Comparison of ENCODE assay signal across 32 cellular contexts in genomic region chr21:33273044-33273443, GRCh38. TPM values are rescaled to one million over a fixed set of nuclear protein-coding genes. Genes with fewer than 3 reads are reported as not detected.
DNase-seq lines count a peak whose midpoint lies in the region; ATAC-seq, FAIRE-seq and TF ChIP-seq lines count a peak whose summit lies in the region.
"Had no signal": no experiment of that assay in that cellular context is flagged by ENCODE, and none has a peak within 500 bp of the region (broad histone marks: within the 10 kb centered on the region; RNA-seq: fewer than 3 reads in every experiment).

No MANE protein-coding gene starts in this region.

- H3K9me3 Mint-ChIP-seq in astrocyte (ENCODE audit: unreplicated experiment): no peaks in the 10 kb centered on the region
- H3K9me3 Mint-ChIP-seq: CD8-positive, alpha-beta T cell; dendritic cell treated with granulocyte-macrophage colony-stimulating factor and Interleukin-4, amounts not matched to agents 40 ng/mL and 50 ng/mL, for 4 days; endodermal cell had no signal

- peak; percentile 73 for DNase-seq in A172 (ENCODE audit: low spot score)
- peak; percentile 41 for DNase-seq in H4 (ENCODE audit: low spot score)
- DNase-seq in astrocyte (ENCODE audit: low read depth): peak; percentile 59
- DNase-seq in kidney glomerular epithelial cell (lab: John Stamatoyannopoulos, UW): peak; percentile 20
- DNase-seq in Karpas-422: no peak
- no peak for DNase-seq in retina
- DNase-seq: activated CD4-positive, alpha-beta T cell treated with anti-CD3 and anti-CD28 coated beads for 48 hours; activated CD8-positive, alpha-beta memory T cell treated with anti-CD3 and anti-CD28 coated beads for 24 hours; activated effector memory CD4-positive, alpha-beta T cell treated with Interleukin-2 at 50 U/mL for 16 hours; CD8-positive, alpha-beta T cell; endodermal cell; heart right ventricle; Kasumi-1; lower lobe of right lung; midbrain; naive thymus-derived CD4-positive, alpha-beta T cell; NCI-H1436 treated with DMSO at 0.1 percent for 48 hours; occipital lobe; stimulated activated CD4-positive, alpha-beta T cell treated with anti-CD3 and anti-CD28 coated beads, Interleukin-15, amount 100 ng/mL, for 24 hours; stimulated activated CD4-positive, alpha-beta T cell treated with anti-CD3 and anti-CD28 coated beads, Interleukin-4, amount 100 ng/mL, for 4 hours; substantia nigra; T1000; upper lobe of right lung had no signal

- H3K36me3 ChIP-seq in astrocyte (ENCODE audit: insufficient read depth, low read length): peaks cover 4% of the 10 kb centered on the region
- peaks cover 56% of the 10 kb centered on the region for H3K36me3 ChIP-seq in Karpas-422 (ENCODE audit: insufficient read depth, low read length)

- no peaks in the 10 kb centered on the region for H3K9me2 ChIP-seq in Karpas-422 (replicated peaks; ENCODE audit: insufficient read depth, low read length)

- H3K9me3 ChIP-seq in astrocyte (ENCODE audit: insufficient read depth, low read depth, low read length) (no peaks in the 10 kb centered on the region), Karpas-422 (ENCODE audit: low read length) (no peaks in the 10 kb centered on the region)
- H3K9me3 ChIP-seq: A549, esophagus muscularis mucosa, lower lobe of right lung, upper lobe of right lung had no signal

- no peak for TF ChIP-seq CTCF in astrocyte (IDR thresholded peaks at IDR 0.05; ENCODE audit: insufficient read depth, low read depth, low read length)

- ATAC-seq in GM21526 (IDR thresholded peaks at IDR 0.05; ENCODE audit: low FRiP score, unreplicated experiment): no peak
- ATAC-seq in GM19395 (IDR thresholded peaks at IDR 0.05; ENCODE audit: unreplicated experiment): no peak
- ATAC-seq: A549; CD8-positive, alpha-beta T cell; HCT116; heart right ventricle; HepG2; lower lobe of right lung; naive thymus-derived CD4-positive, alpha-beta T cell; upper lobe of right lung had no signal

- H3K4me3 ChIP-seq in astrocyte (ENCODE audit: insufficient read depth, low read depth, low read length): no peak overlapping the region
- no peak overlapping the region for H3K4me3 ChIP-seq in Karpas-422 (ENCODE audit: low read length)
- H3K4me3 ChIP-seq: A549, esophagus muscularis mucosa, heart right ventricle, lower lobe of right lung, SJSA1, upper lobe of right lung had no signal

- no peak for FAIRE-seq in astrocyte (lab: Jason Lieb, UNC)
- FAIRE-seq: A549, frontal cortex, HepG2 had no signal

- H3K27me3 Mint-ChIP-seq in astrocyte (ENCODE audit: low read depth, unreplicated experiment): no peaks in the 10 kb centered on the region
- H3K27me3 Mint-ChIP-seq: dendritic cell treated with granulocyte-macrophage colony-stimulating factor and Interleukin-4, amounts not matched to agents 40 ng/mL and 50 ng/mL, for 4 days; naive thymus-derived CD4-positive, alpha-beta T cell had no signal

- no peak overlapping the region for H3K27ac Mint-ChIP-seq in astrocyte (ENCODE audit: unreplicated experiment)
- H3K27ac Mint-ChIP-seq: dendritic cell treated with granulocyte-macrophage colony-stimulating factor and Interleukin-4, amounts not matched to agents 40 ng/mL and 50 ng/mL, for 4 days; endodermal cell had no signal

- H2AFZ ChIP-seq in astrocyte (ENCODE audit: low read depth, low read length) (no peak overlapping the region), Karpas-422 (ENCODE audit: low read length) (no peak overlapping the region)

- H3K36me3 Mint-ChIP-seq in astrocyte (ENCODE audit: low read depth, unreplicated experiment): peaks cover 25% of the 10 kb centered on the region

- H3K27me3 ChIP-seq in astrocyte (ENCODE audit: insufficient read depth, low read length) (no peaks in the 10 kb centered on the region), Karpas-422 (ENCODE audit: low read length) (no peaks in the 10 kb centered on the region)
- H3K27me3 ChIP-seq: esophagus muscularis mucosa, heart right ventricle, SJSA1, upper lobe of right lung had no signal

- no peak overlapping the region for H3K4me2 ChIP-seq in astrocyte (ENCODE audit: low read length)
- no peak overlapping the region for H3K4me2 ChIP-seq in Karpas-422 (ENCODE audit: low read depth, low read length, poor library complexity, severe bottlenecking)
- H3K4me2 ChIP-seq: A549 had no signal

- H4K20me1 ChIP-seq in astrocyte (ENCODE audit: insufficient read depth, low read length) (peaks cover 11% of the 10 kb centered on the region), Karpas-422 (ENCODE audit: insufficient read depth, low read depth, low read length) (no peaks in the 10 kb centered on the region)

- H3K79me2 ChIP-seq in astrocyte (ENCODE audit: insufficient read depth, low read length) (no peaks in the 10 kb centered on the region), Karpas-422 (ENCODE audit: low read length) (peaks cover 10% of the 10 kb centered on the region; the same call in 1 of the 2 replicates)

- H3K4me3 Mint-ChIP-seq in astrocyte (ENCODE audit: unreplicated experiment): no peak overlapping the region
- H3K4me3 Mint-ChIP-seq: CD8-positive, alpha-beta T cell; dendritic cell treated with granulocyte-macrophage colony-stimulating factor and Interleukin-4, amounts not matched to agents 40 ng/mL and 50 ng/mL, for 4 days; endodermal cell; naive thymus-derived CD4-positive, alpha-beta T cell had no signal

- no peaks in the 10 kb centered on the region for H3K4me1 Mint-ChIP-seq in astrocyte (ENCODE audit: low read depth, unreplicated experiment)
- H3K4me1 Mint-ChIP-seq: endodermal cell had no signal

- H3K4me1 ChIP-seq in astrocyte (ENCODE audit: insufficient read depth, low read length): peaks cover 5% of the 10 kb centered on the region
- H3K4me1 ChIP-seq in Karpas-422 (ENCODE audit: low read length): peaks cover 14% of the 10 kb centered on the region

- no peak overlapping the region for H3K9ac ChIP-seq in astrocyte (ENCODE audit: low read length)
- H3K9ac ChIP-seq in Karpas-422 (ENCODE audit: low read length): no peak overlapping the region

- H3K27ac ChIP-seq in astrocyte (ENCODE audit: low read depth, low read length) (no peak overlapping the region), Karpas-422 (ENCODE audit: low read length) (no peak overlapping the region)
- H3K27ac ChIP-seq: A549, esophagus muscularis mucosa, heart right ventricle, lower lobe of right lung, SJSA1, upper lobe of right lung had no signal

RNA-seq across cellular contexts. Expression of gene IL10RB, which starts 6.9 kb away (rescaled TPM):
- 64.9 and 67.7 TPM in 2 replicates for total RNA-seq in A172 (2014; rRNA removed; shearing (Covaris generic))
- total RNA-seq in H4 (2014; rRNA removed; shearing (Covaris generic)): 107 and 111 TPM in 2 replicates
- total RNA-seq in astrocyte: 14.0 and 17.0 TPM in 2 replicates
- total RNA-seq in Karpas-422 (2014; rRNA removed; shearing (Covaris generic); ENCODE audit: low replicate concordance): 48.8 and 67.0 TPM in 2 replicates

RNA-seq across cellular contexts. Expression of gene IFNAR2, which starts 43.3 kb away (rescaled TPM):
- total RNA-seq in A172 (2014; rRNA removed; shearing (Covaris generic)): 3.6 and 10.4 TPM in 2 replicates
- 7.9 and 11.5 TPM in 2 replicates for total RNA-seq in H4 (2014; rRNA removed; shearing (Covaris generic))
- total RNA-seq in astrocyte: 23.3 and 26.7 TPM in 2 replicates
- 10.2 and 25.3 TPM in 2 replicates for total RNA-seq in Karpas-422 (2014; rRNA removed; shearing (Covaris generic); ENCODE audit: low replicate concordance)

RNA-seq across cellular contexts. Expression of gene IFNAR1, which starts 51.7 kb away (rescaled TPM):
- total RNA-seq in A172 (2014; rRNA removed; shearing (Covaris generic)): 15.7 and 20.5 TPM in 2 replicates
- total RNA-seq in H4 (2014; rRNA removed; shearing (Covaris generic)): 7.7 and 12.1 TPM in 2 replicates
- total RNA-seq in astrocyte: 42.9 and 44.0 TPM in 2 replicates
- 6.8 and 10.5 TPM in 2 replicates for total RNA-seq in Karpas-422 (2014; rRNA removed; shearing (Covaris generic); ENCODE audit: low replicate concordance)

Comparison
In these comparisons a context has a peak if more than half of its experiments do, and no peak if none do; other contexts are left out.
1. DNase-seq: peak in A172 (single experiment), H4 (single experiment), astrocyte (single experiment) and kidney glomerular epithelial cell (single experiment); none in Karpas-422 (single experiment) and retina (single experiment).